8 cellular contexts compared by ENCODE assay signal in the genomic region with DNA sequence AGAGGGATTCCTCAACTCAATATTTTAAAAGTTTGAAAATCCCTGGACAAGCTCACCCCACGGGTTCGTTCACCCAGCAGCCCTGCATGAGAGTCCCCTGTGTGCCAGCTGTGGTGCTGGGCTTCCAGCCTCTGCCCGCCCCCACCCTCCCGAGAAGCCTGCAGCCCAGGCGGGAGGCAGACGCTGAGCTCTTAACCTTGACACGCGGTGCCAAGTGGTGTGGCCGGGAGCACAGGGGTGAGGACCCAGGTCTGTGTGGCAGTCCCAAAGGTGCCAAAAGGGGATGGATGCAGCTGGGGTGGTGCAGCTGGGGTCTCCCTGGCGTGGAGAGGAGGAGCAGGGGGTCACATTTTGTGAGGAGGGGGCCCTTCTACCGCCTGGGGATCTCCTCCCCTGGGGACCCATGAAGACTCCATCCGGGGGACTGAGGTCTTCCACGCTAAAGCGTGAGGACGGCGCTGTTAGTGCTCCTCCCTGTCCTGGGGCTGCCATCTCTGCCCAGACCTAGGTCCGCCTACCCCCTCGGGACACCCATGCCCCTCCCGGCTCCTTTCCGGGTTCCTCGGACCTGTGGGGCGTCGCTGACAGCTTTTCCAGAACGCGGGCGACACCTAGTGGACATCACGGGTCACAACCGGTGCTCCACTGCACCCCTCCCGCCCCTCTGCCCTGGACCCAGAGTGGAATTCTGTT. TPM values are rescaled to one million over a fixed set of nuclear protein-coding genes. Genes with fewer than 3 reads are reported as not detected.
A peak's percentile ranks its signal among the peaks of the same experiment; 100 is the strongest.
DNase-seq lines count a peak whose midpoint lies in the region; ATAC-seq and TF ChIP-seq lines count a peak whose summit lies in the region.

No MANE protein-coding gene starts in this region.

- intact Hi-C loops in dendritic cell treated with granulocyte-macrophage colony-stimulating factor and Interleukin-4, amounts not matched to agents 40 ng/mL and 50 ng/mL, for 4 days (cut with micrococcal nuclease), result loop anchor here (1.0 to 2.0 kb wide), 3 partner anchors 51 to 233 kb away; no protein-coding TSS in a partner anchor

- peaks cover 2% of the 10 kb centered on the region for H3K9me3 Mint-ChIP-seq in dendritic cell treated with granulocyte-macrophage colony-stimulating factor and Interleukin-4, amounts not matched to agents 40 ng/mL and 50 ng/mL, for 4 days

- H3K4me3 ChIP-seq in DND-41 (ENCODE audit: low read depth in 1 of 2, low read length in 2 of 2) (peak overlapping the region in 1 of 2 experiments; percentile 6; a peak in 1 of 4 replicates), liver (ENCODE audit: low read depth in 1 of 3, low read length in 3 of 3) (peak overlapping the region in 2 of 3 donors; percentile 22 to 31)

- H3K27me3 ChIP-seq in DND-41 (ENCODE audit: insufficient read depth, low read length, poor library complexity) (no peaks in the 10 kb centered on the region), liver (ENCODE audit: control insufficient read depth in 4 of 4, insufficient read depth in 4 of 4, low read length in 3 of 4) (no peaks in the 10 kb centered on the region)

- peak overlapping the region; percentile 51 for H3K4me2 ChIP-seq in DND-41 (ENCODE audit: insufficient read depth, low read length)

- peaks cover 29% of the 10 kb centered on the region for H3K27me3 Mint-ChIP-seq in dendritic cell treated with granulocyte-macrophage colony-stimulating factor and Interleukin-4, amounts not matched to agents 40 ng/mL and 50 ng/mL, for 4 days

- WGBS in liver, result 9% methylated on average over 29 of the region's 29 CpGs

- peaks cover 28% of the 10 kb centered on the region for H3K4me1 Mint-ChIP-seq in dendritic cell treated with granulocyte-macrophage colony-stimulating factor and Interleukin-4, amounts not matched to agents 40 ng/mL and 50 ng/mL, for 4 days (ENCODE audit: low read depth)

- H3K27ac Mint-ChIP-seq in dendritic cell treated with granulocyte-macrophage colony-stimulating factor and Interleukin-4, amounts not matched to agents 40 ng/mL and 50 ng/mL, for 4 days, result peak overlapping the region; percentile 78

- H3K4me3 Mint-ChIP-seq in dendritic cell treated with granulocyte-macrophage colony-stimulating factor and Interleukin-4, amounts not matched to agents 40 ng/mL and 50 ng/mL, for 4 days, result peak overlapping the region; percentile 50

- no peaks in the 10 kb centered on the region for H3K36me3 Mint-ChIP-seq in dendritic cell treated with granulocyte-macrophage colony-stimulating factor and Interleukin-4, amounts not matched to agents 40 ng/mL and 50 ng/mL, for 4 days (ENCODE audit: low read depth)

- peak; percentile 94 for ATAC-seq in DND-41 (ENCODE audit: insufficient read depth, low read depth)
- peak; percentile 75 for ATAC-seq in HG03045 (IDR thresholded peaks at IDR 0.05; ENCODE audit: unreplicated experiment)
- no peak for ATAC-seq in HG02884 (IDR thresholded peaks at IDR 0.05; ENCODE audit: unreplicated experiment)

- H2AFZ ChIP-seq in DND-41 (ENCODE audit: low read depth, low read length), result peak overlapping the region; percentile 44

- H3K4me1 ChIP-seq in DND-41 (ENCODE audit: insufficient read depth, low read length), result peaks cover 9% of the 10 kb centered on the region
- H3K4me1 ChIP-seq in liver (ENCODE audit: control insufficient read depth in 4 of 4, insufficient read depth in 4 of 4, low read length in 3 of 4), result peaks cover 9 to 33% (median 20%) of the 10 kb centered on the region in 4 donors

- H3K9ac ChIP-seq in DND-41 (ENCODE audit: low read depth, low read length) (peak overlapping the region; percentile 19; the same call in 1 of the 2 replicates), liver (ENCODE audit: low read depth in 1 of 2, low read length in 2 of 2) (no peak overlapping the region)

- TF ChIP-seq CTCF in DND-41 (IDR thresholded peaks at IDR 0.05; ENCODE audit: borderline replicate concordance, extremely low read depth, low read length, poor library complexity, severe bottlenecking), result peak; percentile 94
- peak; percentile 77 for TF ChIP-seq CTCF in liver (IDR thresholded peaks at IDR 0.05; ENCODE audit: low read depth, low read length, missing input control)

- DNase-seq in DND-41 (peak; percentile 74), NCI-H460 (ENCODE audit: extremely low read depth, low read depth) (peak; percentile 59)
- peak; percentile 72 to 75 for DNase-seq in activated CD4-positive, alpha-beta T cell treated with anti-CD3 and anti-CD28 coated beads, Interleukin-2, amount 50 U/mL, for 24 hours (ENCODE audit: low read depth in 1 of 2, low spot score in 1 of 2)
- DNase-seq in stimulated activated CD4-positive, alpha-beta T cell treated with anti-CD3 and anti-CD28 coated beads, Interleukin-2, amount 100 ng/mL, for 4 hours (ENCODE audit: low read depth), result peak; percentile 70

- TF ChIP-seq RAD21 in liver (IDR thresholded peaks at IDR 0.05), result peak; percentile 88 to 92

- no peaks in the 10 kb centered on the region for H4K20me1 ChIP-seq in DND-41 (ENCODE audit: insufficient read depth, low read length)

- H3K9me3 ChIP-seq in DND-41 (ENCODE audit: insufficient read depth, low read length, severe bottlenecking) (no peaks in the 10 kb centered on the region), liver (ENCODE audit: control insufficient read depth in 4 of 4, low read length in 3 of 4) (no peaks in the 10 kb centered on the region)

- H3K36me3 ChIP-seq in DND-41 (ENCODE audit: insufficient read depth, low read length) (no peaks in the 10 kb centered on the region), liver (ENCODE audit: control insufficient read depth in 4 of 4, insufficient read depth in 3 of 4, low read depth in 1 of 4, low read length in 3 of 4) (no peaks in the 10 kb centered on the region)

- H3K27ac ChIP-seq in DND-41 (ENCODE audit: low read length) (no peak overlapping the region), liver (ENCODE audit: low read depth in 1 of 2, low read length in 2 of 2) (peak overlapping the region; percentile 65 to 86)

- no peaks in the 10 kb centered on the region for H3K79me2 ChIP-seq in DND-41 (ENCODE audit: insufficient read depth, low read length)

TF ChIP-seq in liver, 16 proteins besides CTCF, POLR2A, EP300 and RAD21 (continues in another document):
- no peak for TF ChIP-seq TAF1 (conservative IDR thresholded peaks at IDR 0.05)
- no peak for TF ChIP-seq RXRA (IDR thresholded peaks at IDR 0.05)
- TF ChIP-seq, protein P1, sequence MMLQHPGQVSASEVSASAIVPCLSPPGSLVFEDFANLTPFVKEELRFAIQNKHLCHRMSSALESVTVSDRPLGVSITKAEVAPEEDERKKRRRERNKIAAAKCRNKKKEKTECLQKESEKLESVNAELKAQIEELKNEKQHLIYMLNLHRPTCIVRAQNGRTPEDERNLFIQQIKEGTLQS (IDR thresholded peaks at IDR 0.05), result no peak
- TF ChIP-seq SP1 (IDR thresholded peaks at IDR 0.05), result no peak
- TF ChIP-seq, protein P2, sequence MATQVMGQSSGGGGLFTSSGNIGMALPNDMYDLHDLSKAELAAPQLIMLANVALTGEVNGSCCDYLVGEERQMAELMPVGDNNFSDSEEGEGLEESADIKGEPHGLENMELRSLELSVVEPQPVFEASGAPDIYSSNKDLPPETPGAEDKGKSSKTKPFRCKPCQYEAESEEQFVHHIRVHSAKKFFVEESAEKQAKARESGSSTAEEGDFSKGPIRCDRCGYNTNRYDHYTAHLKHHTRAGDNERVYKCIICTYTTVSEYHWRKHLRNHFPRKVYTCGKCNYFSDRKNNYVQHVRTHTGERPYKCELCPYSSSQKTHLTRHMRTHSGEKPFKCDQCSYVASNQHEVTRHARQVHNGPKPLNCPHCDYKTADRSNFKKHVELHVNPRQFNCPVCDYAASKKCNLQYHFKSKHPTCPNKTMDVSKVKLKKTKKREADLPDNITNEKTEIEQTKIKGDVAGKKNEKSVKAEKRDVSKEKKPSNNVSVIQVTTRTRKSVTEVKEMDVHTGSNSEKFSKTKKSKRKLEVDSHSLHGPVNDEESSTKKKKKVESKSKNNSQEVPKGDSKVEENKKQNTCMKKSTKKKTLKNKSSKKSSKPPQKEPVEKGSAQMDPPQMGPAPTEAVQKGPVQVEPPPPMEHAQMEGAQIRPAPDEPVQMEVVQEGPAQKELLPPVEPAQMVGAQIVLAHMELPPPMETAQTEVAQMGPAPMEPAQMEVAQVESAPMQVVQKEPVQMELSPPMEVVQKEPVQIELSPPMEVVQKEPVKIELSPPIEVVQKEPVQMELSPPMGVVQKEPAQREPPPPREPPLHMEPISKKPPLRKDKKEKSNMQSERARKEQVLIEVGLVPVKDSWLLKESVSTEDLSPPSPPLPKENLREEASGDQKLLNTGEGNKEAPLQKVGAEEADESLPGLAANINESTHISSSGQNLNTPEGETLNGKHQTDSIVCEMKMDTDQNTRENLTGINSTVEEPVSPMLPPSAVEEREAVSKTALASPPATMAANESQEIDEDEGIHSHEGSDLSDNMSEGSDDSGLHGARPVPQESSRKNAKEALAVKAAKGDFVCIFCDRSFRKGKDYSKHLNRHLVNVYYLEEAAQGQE (IDR thresholded peaks at IDR 0.05), result no peak
- TF ChIP-seq, protein P3, sequence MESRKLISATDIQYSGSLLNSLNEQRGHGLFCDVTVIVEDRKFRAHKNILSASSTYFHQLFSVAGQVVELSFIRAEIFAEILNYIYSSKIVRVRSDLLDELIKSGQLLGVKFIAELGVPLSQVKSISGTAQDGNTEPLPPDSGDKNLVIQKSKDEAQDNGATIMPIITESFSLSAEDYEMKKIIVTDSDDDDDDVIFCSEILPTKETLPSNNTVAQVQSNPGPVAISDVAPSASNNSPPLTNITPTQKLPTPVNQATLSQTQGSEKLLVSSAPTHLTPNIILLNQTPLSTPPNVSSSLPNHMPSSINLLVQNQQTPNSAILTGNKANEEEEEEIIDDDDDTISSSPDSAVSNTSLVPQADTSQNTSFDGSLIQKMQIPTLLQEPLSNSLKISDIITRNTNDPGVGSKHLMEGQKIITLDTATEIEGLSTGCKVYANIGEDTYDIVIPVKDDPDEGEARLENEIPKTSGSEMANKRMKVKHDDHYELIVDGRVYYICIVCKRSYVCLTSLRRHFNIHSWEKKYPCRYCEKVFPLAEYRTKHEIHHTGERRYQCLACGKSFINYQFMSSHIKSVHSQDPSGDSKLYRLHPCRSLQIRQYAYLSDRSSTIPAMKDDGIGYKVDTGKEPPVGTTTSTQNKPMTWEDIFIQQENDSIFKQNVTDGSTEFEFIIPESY (IDR thresholded peaks at IDR 0.05), result no peak

RNA-seq across cellular contexts. Expression of a gene that starts 12.9 kb away (rescaled TPM):
- total RNA-seq in NCI-H460 (2014; rRNA removed; shearing (Covaris generic)), result not detected in 2 replicates
- polyA plus RNA-seq in NCI-H460 (2014; cell fraction: nucleus; rRNA removed), result not detected in 2 replicates
- under 1 TPM in 1 of 2 donors, not detected in 1; under 0.01 TPM for total RNA-seq in liver
- not detected for polyA plus RNA-seq in liver

RNA-seq across cellular contexts. Expression of a gene that starts 32.7 kb away (rescaled TPM):
- total RNA-seq in NCI-H460 (2014; rRNA removed; shearing (Covaris generic)), result not detected in 2 replicates
- not detected in 2 replicates for polyA plus RNA-seq in NCI-H460 (2014; cell fraction: nucleus; rRNA removed)
- total RNA-seq in liver, result under 1 TPM; 0.08 to 0.14 TPM
- under 1 TPM in 1 of 2 donors, not detected in 1; 0.06 TPM for polyA plus RNA-seq in liver

RNA-seq across cellular contexts. Expression of a gene that starts 33.8 kb away (rescaled TPM):
- total RNA-seq in NCI-H460 (2014; rRNA removed; shearing (Covaris generic)), result not detected in 2 replicates
- polyA plus RNA-seq in NCI-H460 (2014; cell fraction: nucleus; rRNA removed), result not detected in 2 replicates
- total RNA-seq in liver, result 1 to 10 TPM; 1.1 to 2.3 TPM
- polyA plus RNA-seq in liver, result 1 to 10 TPM in 1 of 2 donors, under 1 TPM in 1; 0.50 to 1.1 TPM

RNA-seq across cellular contexts. Expression of a gene that starts 34.3 kb away (rescaled TPM):
- not detected in 2 replicates for total RNA-seq in NCI-H460 (2014; rRNA removed; shearing (Covaris generic))
- polyA plus RNA-seq in NCI-H460 (2014; cell fraction: nucleus; rRNA removed), result not detected in 2 replicates
- not detected for total RNA-seq in liver
- polyA plus RNA-seq in liver, result not detected
